ENCODE assay signal across 8 cellular contexts in the genomic region with DNA sequence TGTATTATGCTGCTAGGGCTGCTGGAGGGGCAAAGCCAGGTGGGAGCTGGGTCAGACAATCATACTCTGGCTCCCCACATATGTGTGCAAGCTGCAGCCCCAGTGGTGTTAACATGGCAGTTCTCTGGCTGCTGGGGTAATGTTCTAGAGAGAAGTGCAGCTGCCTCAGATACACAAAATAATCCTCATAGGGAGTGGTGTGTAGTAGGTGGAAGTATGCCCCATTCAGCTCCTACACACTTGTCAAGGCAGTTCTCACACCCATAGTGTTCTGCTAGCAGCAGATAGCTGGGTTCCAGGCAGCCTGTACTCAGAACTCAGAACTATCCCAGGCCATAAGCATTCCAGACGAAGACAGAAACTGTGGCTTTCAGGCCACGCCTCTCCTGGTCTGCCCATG.
"Had no signal": no experiment of that assay in that cellular context is flagged by ENCODE, and none has a peak within 500 bp of the region (broad histone marks: within the 10 kb centered on the region; RNA-seq: fewer than 3 reads in every experiment).

No MANE protein-coding gene starts in this region.

- ATAC-seq: GM12878 had no signal

- H3K4me3 ChIP-seq: GM12878 had no signal

- FAIRE-seq: G401.6, GM12878, GM12891, GM12892, GM18507, GM19239 had no signal

- DNase-seq: GDM1, GF-D8 had no signal
